ENCODE assay signal across 10 cellular contexts in genomic region chr13:41546372-41547252, GRCh38.
A peak's percentile ranks its signal among the peaks of the same experiment; 100 is the strongest.
DNase-seq lines count a peak whose midpoint lies in the region; TF ChIP-seq lines count a peak whose summit lies in the region.
"Had no signal": no experiment of that assay in that cellular context is flagged by ENCODE, and none has a peak within 500 bp of the region (broad histone marks: within the 10 kb centered on the region; RNA-seq: fewer than 3 reads in every experiment).

No MANE protein-coding gene starts in this region.

- H3K4me1 ChIP-seq in smooth muscle cell (ENCODE audit: low read depth): no peaks in the 10 kb centered on the region

- no peak overlapping the region for H2AFZ ChIP-seq in smooth muscle cell (ENCODE audit: low read depth)
- H2AFZ ChIP-seq: hepatocyte had no signal

- intact Hi-C loops in lower leg skin (cut with DNase I; ENCODE audit: low total_unique reads): no loop called here

- H3K27ac ChIP-seq in RWPE1 (no peak overlapping the region), smooth muscle cell (ENCODE audit: low read depth) (peak overlapping the region; percentile 72)
- H3K27ac ChIP-seq: hepatocyte had no signal

- H3K4me3 ChIP-seq in H7 (ENCODE audit: insufficient read depth, low read depth, low read length) (no peak overlapping the region), fibroblast of mammary gland (ENCODE audit: control insufficient read depth, low read depth, low read length) (no peak overlapping the region), smooth muscle cell (no peak overlapping the region), lower leg skin (ENCODE audit: low read depth, poor library complexity, severe bottlenecking) (no peak overlapping the region)
- H3K4me3 ChIP-seq: hepatocyte had no signal

- TF ChIP-seq POLR2A in lower leg skin (IDR thresholded peaks at IDR 0.05): no peak

- H3K79me2 ChIP-seq in smooth muscle cell (ENCODE audit: low read depth): no peaks in the 10 kb centered on the region
- H3K79me2 ChIP-seq: hepatocyte had no signal

- H3K36me3 ChIP-seq in H7 (replicated peaks; ENCODE audit: control insufficient read depth, insufficient read depth, low read length) (no peaks in the 10 kb centered on the region), smooth muscle cell (ENCODE audit: low read depth) (no peaks in the 10 kb centered on the region)

- peak overlapping the region; percentile 42 for H3K4me2 ChIP-seq in smooth muscle cell
- H3K4me2 ChIP-seq: hepatocyte had no signal

- no peaks in the 10 kb centered on the region for H4K20me1 ChIP-seq in smooth muscle cell (ENCODE audit: low read depth)

- H3F3A ChIP-seq in smooth muscle cell (ENCODE audit: low read depth): peaks cover 5% of the 10 kb centered on the region

- no peaks in the 10 kb centered on the region for H3K9me3 ChIP-seq in smooth muscle cell (replicated peaks; ENCODE audit: low read depth)

- CTCF ChIA-PET in RWPE1 (lab: Yijun Ruan, JAX): no interaction called here

- H3K27me3 ChIP-seq in H7 (ENCODE audit: control insufficient read depth, insufficient read depth, low read length) (no peaks in the 10 kb centered on the region), smooth muscle cell (ENCODE audit: low read depth) (no peaks in the 10 kb centered on the region)
- H3K27me3 ChIP-seq: hepatocyte had no signal

- POLR2A ChIA-PET in RWPE1 (lab: Yijun Ruan, JAX; ENCODE audit: low non-redundant PET): no interaction called here

- WGBS in smooth muscle cell (ENCODE audit: low lambda C conversion rate): 53% methylated on average over 14 of the region's 14 CpGs
- 84% methylated on average over 12 to 14 of the region's 14 CpGs for WGBS in lower leg skin, 2 donors

- H3K9ac ChIP-seq in smooth muscle cell (ENCODE audit: low read depth): peak overlapping the region; percentile 19

- TF ChIP-seq CTCF in RWPE1 (conservative IDR thresholded peaks at IDR 0.05; ENCODE audit: low read depth) (no peak), fibroblast of mammary gland (conservative IDR thresholded peaks at IDR 0.05; ENCODE audit: control insufficient read depth, insufficient read depth, low read depth, low read length) (no peak), smooth muscle cell (IDR thresholded peaks at IDR 0.05; ENCODE audit: borderline replicate concordance, insufficient read depth, poor library complexity, severe bottlenecking) (no peak), lower leg skin (IDR thresholded peaks at IDR 0.05) (no peak)

- DNase-seq in H7 (peak; percentile 38), RWPE1 (ENCODE audit: low spot score) (peak; percentile 55), fibroblast of mammary gland (ENCODE audit: low read depth) (peak; percentile 80), smooth muscle cell (lab: John Stamatoyannopoulos, UW; ENCODE audit: unreplicated experiment) (peak; percentile 6), NCI-H2107 treated with DMSO at 0.1 percent for 48 hours (lab: John Stamatoyannopoulos, UW; ENCODE audit: unreplicated experiment) (no peak), lower leg skin (ENCODE audit: low spot score in 2 of 2) (no peak)
- no peak for DNase-seq in stimulated activated naive CD4-positive, alpha-beta T cell treated with Interleukin-2 at 50 U/mL for 16 hours (lab: John Stamatoyannopoulos, UW)
- DNase-seq: NCI-H748 treated with DMSO at 0.1 percent for 48 hours; stimulated activated CD4-positive, alpha-beta T cell treated with anti-CD3 and anti-CD28 coated beads, Interleukin-2, amount 100 ng/mL, for 48 hours had no signal

Comparison
In these comparisons a context has a peak if more than half of its experiments do, and no peak if none do; other contexts are left out.
1. DNase-seq: peak in H7 (single experiment), RWPE1 (single experiment), fibroblast of mammary gland (single experiment) and smooth muscle cell (single experiment); none in stimulated activated naive CD4-positive, alpha-beta T cell treated with Interleukin-2 at 50 U/mL for 16 hours (single experiment), NCI-H2107 treated with DMSO at 0.1 percent for 48 hours (single experiment) and lower leg skin (0 of 2).